ENCODE assay signal across 2 cellular contexts in genomic region chr20:51811514-51811913, GRCh38.
TF ChIP-seq lines count a peak whose summit lies in the region.

No MANE protein-coding gene starts in this region.

TF ChIP-seq in GM23338, 12 proteins besides CTCF, POLR2A, EP300 and RAD21:
- no peak for TF ChIP-seq POLR2AphosphoS5 (IDR thresholded peaks at IDR 0.05; ENCODE audit: low read depth)
- TF ChIP-seq NANOG (IDR thresholded peaks at IDR 0.05; ENCODE audit: borderline replicate concordance): peak; percentile 93

TF ChIP-seq in IMR-90, 13 proteins besides CTCF, POLR2A, EP300 and RAD21:
- no peak for TF ChIP-seq CHD1 (IDR thresholded peaks at IDR 0.05; ENCODE audit: low read depth, low read length)
- no peak for TF ChIP-seq BHLHE40 (IDR thresholded peaks at IDR 0.05; ENCODE audit: low read depth, low read length)
- TF ChIP-seq USF2 (IDR thresholded peaks at IDR 0.05; ENCODE audit: low read depth, low read length): no peak
- TF ChIP-seq CEBPB (IDR thresholded peaks at IDR 0.05; ENCODE audit: low read depth, low read length): no peak
- TF ChIP-seq RFX5 (IDR thresholded peaks at IDR 0.05; ENCODE audit: low read depth, low read length): no peak
- no peak for TF ChIP-seq SMC3 (IDR thresholded peaks at IDR 0.05; ENCODE audit: low read depth, low read length)
- no peak for TF ChIP-seq MXI1 (IDR thresholded peaks at IDR 0.05; ENCODE audit: borderline replicate concordance, low read depth, low read length)
- no peak for TF ChIP-seq ELK1 (IDR thresholded peaks at IDR 0.05; ENCODE audit: borderline replicate concordance, low read depth, low read length)
